Comparison of ENCODE assay signal across 15 cellular contexts in the genomic region with DNA sequence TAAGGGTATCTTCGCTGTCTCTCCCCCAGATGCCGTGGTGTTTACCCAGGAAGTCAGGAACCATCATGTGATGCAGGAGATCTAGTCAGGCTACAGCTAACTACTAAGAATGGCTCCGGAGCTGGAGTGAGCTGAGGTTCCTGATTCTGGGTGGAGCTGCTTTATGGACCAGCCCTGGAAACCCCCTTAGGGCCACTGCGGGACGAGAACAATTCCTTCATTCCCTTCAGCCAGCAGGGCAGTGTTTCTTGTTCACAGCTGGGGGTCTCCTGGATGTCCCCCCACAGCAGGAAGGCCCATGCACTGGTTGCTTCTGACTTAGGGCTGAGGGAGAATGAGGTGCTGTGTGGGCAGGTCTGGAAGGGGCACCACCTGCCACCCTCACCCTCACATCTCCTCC.
DNase-seq lines count a peak whose midpoint lies in the region; TF ChIP-seq lines count a peak whose summit lies in the region.
"Had no signal": no experiment of that assay in that cellular context is flagged by ENCODE, and none has a peak within 500 bp of the region (broad histone marks: within the 10 kb centered on the region; RNA-seq: fewer than 3 reads in every experiment).

No MANE protein-coding gene starts in this region.

- peak; percentile 24 for DNase-seq in activated CD8-positive, alpha-beta memory T cell treated with anti-CD3 and anti-CD28 coated beads for 24 hours
- no peak for DNase-seq in activated CD8-positive, alpha-beta memory T cell treated with anti-CD3 and anti-CD28 coated beads, Interleukin-2, amount 50 U/mL, for 4 hours
- peak; percentile 79 for DNase-seq in esophagus muscularis mucosa (ENCODE audit: extremely low spot score)
- peak; percentile 40 for DNase-seq in sigmoid colon
- DNase-seq in NCI-H2107 treated with DMSO at 0.1 percent for 48 hours (lab: John Stamatoyannopoulos, UW; ENCODE audit: unreplicated experiment), result no peak
- DNase-seq: AML-193; Caco-2; Calu3; CD4-positive, alpha-beta T cell; DMS79 treated with DMSO at 0.1 percent for 48 hours; GF-D8 had no signal

- TF ChIP-seq EP300 in esophagus muscularis mucosa (IDR thresholded peaks at IDR 0.05) (no peak), sigmoid colon (IDR thresholded peaks at IDR 0.05) (no peak)

- H3K36me3 ChIP-seq in esophagus muscularis mucosa (no peaks in the 10 kb centered on the region), sigmoid colon (no peaks in the 10 kb centered on the region)
- H3K36me3 ChIP-seq: BLaER1 treated with 17β-estradiol and CSF1 and Interleukin-3, amounts not matched to agents 10 nM and 100 nM had no signal

- H3K27ac ChIP-seq in esophagus muscularis mucosa (replicated peaks in 1 of 4) (no peak overlapping the region), sigmoid colon (no peak overlapping the region)
- H3K27ac ChIP-seq: 22Rv1; A549; BLaER1 treated with 17β-estradiol and CSF1 and Interleukin-3, amounts not matched to agents 10 nM and 100 nM; C4-2B had no signal

- no peaks in the 10 kb centered on the region for H3K9me3 ChIP-seq in esophagus muscularis mucosa
- H3K9me3 ChIP-seq in sigmoid colon, result no peaks in the 10 kb centered on the region
- H3K9me3 ChIP-seq: Caco-2 had no signal

- no peak overlapping the region for H3K4me3 ChIP-seq in esophagus muscularis mucosa
- no peak overlapping the region for H3K4me3 ChIP-seq in sigmoid colon
- H3K4me3 ChIP-seq: A549; BLaER1 treated with 17β-estradiol and CSF1 and Interleukin-3, amounts not matched to agents 10 nM and 100 nM had no signal

- WGBS in esophagus muscularis mucosa, result 83% methylated on average over 1 of the region's 5 CpGs
- 76 to 89% methylated on average over 5 of the region's 5 CpGs for WGBS in sigmoid colon, 2 donors

- H3K27me3 ChIP-seq in esophagus muscularis mucosa (no peaks in the 10 kb centered on the region), sigmoid colon (no peaks in the 10 kb centered on the region)
- H3K27me3 ChIP-seq: BLaER1 treated with 17β-estradiol and CSF1 and Interleukin-3, amounts not matched to agents 10 nM and 100 nM had no signal

- TF ChIP-seq POLR2A in esophagus muscularis mucosa (IDR thresholded peaks at IDR 0.05; ENCODE audit: low read depth), result no peak
- no peak for TF ChIP-seq POLR2A in sigmoid colon (IDR thresholded peaks at IDR 0.05)

- intact Hi-C loops in esophagus muscularis mucosa (cut with DNase I) (no loop called here), sigmoid colon (cut with DNase I) (no loop called here)

- no peak for TF ChIP-seq CTCF in esophagus muscularis mucosa (IDR thresholded peaks at IDR 0.05)
- TF ChIP-seq CTCF in sigmoid colon (IDR thresholded peaks at IDR 0.05), result no peak

- H3K4me1 ChIP-seq in esophagus muscularis mucosa (no peaks in the 10 kb centered on the region), sigmoid colon (no peaks in the 10 kb centered on the region)
- H3K4me1 ChIP-seq: A549, Caco-2 had no signal

Comparison
In these comparisons a context has a peak if more than half of its experiments do, and no peak if none do; other contexts are left out.
1. DNase-seq: peak in activated CD8-positive, alpha-beta memory T cell treated with anti-CD3 and anti-CD28 coated beads for 24 hours (single experiment), esophagus muscularis mucosa (single experiment) and sigmoid colon (single experiment); none in activated CD8-positive, alpha-beta memory T cell treated with anti-CD3 and anti-CD28 coated beads, Interleukin-2, amount 50 U/mL, for 4 hours (single experiment) and NCI-H2107 treated with DMSO at 0.1 percent for 48 hours (single experiment).